ENCODE assay signal across 19 cellular contexts in the genomic region with DNA sequence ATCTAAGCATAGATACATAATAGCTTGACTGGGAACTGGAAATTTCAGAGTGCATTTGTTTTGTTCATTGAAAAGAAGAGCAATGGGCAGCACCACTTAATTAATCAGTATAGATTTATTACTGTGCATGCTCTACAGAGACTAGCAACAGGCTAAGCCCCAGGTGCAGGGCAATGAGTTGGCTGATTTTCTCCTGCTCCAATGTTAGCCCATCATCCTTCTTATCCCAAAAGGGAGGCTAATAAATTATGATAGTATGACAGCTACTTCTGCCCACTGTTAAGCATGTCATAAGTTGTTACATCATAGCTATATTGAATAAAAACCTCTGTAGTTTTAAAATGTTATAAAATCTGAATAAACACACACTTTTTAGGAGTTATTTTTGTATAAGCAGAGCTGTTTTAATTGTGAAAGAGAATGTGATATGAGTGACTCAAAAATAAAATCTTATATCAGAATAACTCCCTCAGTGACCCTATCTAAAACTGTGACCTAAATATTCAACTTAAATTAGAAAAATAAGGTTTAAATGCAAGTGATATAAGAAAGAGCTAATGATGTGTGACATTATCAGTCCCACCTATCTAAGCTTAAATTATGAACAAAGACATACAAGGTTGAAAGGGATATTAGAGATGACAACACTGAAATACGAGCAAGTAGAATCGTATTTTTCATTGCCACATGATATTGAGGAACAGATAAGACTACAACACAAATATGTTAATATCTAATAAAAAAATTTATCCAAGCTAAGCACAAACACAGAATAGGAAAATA.
A peak's percentile ranks its signal among the peaks of the same experiment; 100 is the strongest.
DNase-seq lines count a peak whose midpoint lies in the region; ATAC-seq, FAIRE-seq and TF ChIP-seq lines count a peak whose summit lies in the region.
"Had no signal": no experiment of that assay in that cellular context is flagged by ENCODE, and none has a peak within 500 bp of the region (broad histone marks: within the 10 kb centered on the region; RNA-seq: fewer than 3 reads in every experiment).

No MANE protein-coding gene starts in this region.

- H3K9me3 Mint-ChIP-seq in activated naive CD4-positive, alpha-beta T cell treated with anti-CD3 and anti-CD28 coated beads, Interleukin-2, amount 10 ng/mL, durations not matched to agents 7 days and 5 days: peaks cover 6% of the 10 kb centered on the region

- 0 out of 5 replicates have a peak, but pooled peaks cover 0 to 5% of the 10 kb centered on the region in 2 experiments for H3K4me1 ChIP-seq in K562 (replicated peaks in 1 of 2; ENCODE audit: control insufficient read depth in 2 of 2, insufficient read depth in 2 of 2, low read length in 2 of 2)

- TF ChIP-seq EP300 in K562 (IDR thresholded peaks at IDR 0.05; ENCODE audit: low read length): no peak

- WGBS in K562 (ENCODE audit: insufficient coverage, low coverage, missing lambda C conversion rate): 42% methylated on average over 2 of the region's 2 CpGs

- no peak overlapping the region for H3K4me2 ChIP-seq in K562 (ENCODE audit: insufficient read depth, low read length)

- no peak overlapping the region for H3K4me3 ChIP-seq in K562

- no peaks in the 10 kb centered on the region for H3K27me3 Mint-ChIP-seq in activated naive CD4-positive, alpha-beta T cell treated with anti-CD3 and anti-CD28 coated beads, Interleukin-2, amount 10 ng/mL, durations not matched to agents 7 days and 5 days
- H3K27me3 Mint-ChIP-seq: B cell; CD4-positive, CD25-positive, alpha-beta regulatory T cell; CD8-positive, alpha-beta memory T cell had no signal

- H3K36me3 ChIP-seq in K562 (ENCODE audit: control insufficient read depth, insufficient read depth, low read length): no peaks in the 10 kb centered on the region

- TF ChIP-seq RAD21 in K562 (CRISPR knock-in tag; conservative IDR thresholded peaks at IDR 0.05 in 1 of 2, IDR thresholded peaks at IDR 0.05 in 1 of 2): no peak

- no peak for FAIRE-seq in K562 (lab: Jason Lieb, UNC)
- FAIRE-seq: GM12891, HTR-8/SVneo had no signal

- POLR2A ChIA-PET in K562 (lab: Yijun Ruan, JAX): interaction anchor here (0.9 kb wide), 1 partner anchor 10 kb away, joined by 4 read pairs; no protein-coding TSS in a partner anchor

- H3K4me3 Mint-ChIP-seq in activated naive CD4-positive, alpha-beta T cell treated with anti-CD3 and anti-CD28 coated beads, Interleukin-2, amount 10 ng/mL, durations not matched to agents 7 days and 5 days: no peak overlapping the region
- H3K4me3 Mint-ChIP-seq: B cell; CD4-positive, CD25-positive, alpha-beta regulatory T cell; CD8-positive, alpha-beta memory T cell; HFFc6 had no signal

- in situ Hi-C loops in K562 (cut with MboI): no loop called here

- TF ChIP-seq CTCF in K562 (IDR thresholded peaks at IDR 0.05 in 2 of 3, conservative IDR thresholded peaks at IDR 0.05 in 1 of 3; ENCODE audit: insufficient read depth in 2 of 3, low read depth in 1 of 3, low read length in 3 of 3): no peak

- no peaks in the 10 kb centered on the region for H3K27me3 ChIP-seq in K562 (ENCODE audit: control insufficient read depth in 2 of 2, insufficient read depth in 2 of 2, low read length in 2 of 2)

- no peaks in the 10 kb centered on the region for H3K9me1 ChIP-seq in K562 (ENCODE audit: control insufficient read depth, insufficient read depth, low read length)

- H4K20me1 ChIP-seq in K562 (replicated peaks; ENCODE audit: control insufficient read depth, insufficient read depth, low read length): no peaks in the 10 kb centered on the region

- no peak for TF ChIP-seq POLR2A in K562 (conservative IDR thresholded peaks at IDR 0.05)

- H3K27ac ChIP-seq in K562 (ENCODE audit: extremely low read depth, low read depth, low read length): no peak overlapping the region

- peak; percentile 4 for DNase-seq in NCI-H82 (lab: John Stamatoyannopoulos, UW)
- DNase-seq in NCI-H82 treated with DMSO at 0.1 percent for 48 hours (lab: John Stamatoyannopoulos, UW; ENCODE audit: unreplicated experiment): no peak
- DNase-seq in SK-N-DZ (ENCODE audit: low spot score): peak; percentile 97
- DNase-seq in K562 (ENCODE audit: extremely low read depth in 1 of 4, low spot score in 3 of 4): no peak
- no peak for DNase-seq in activated naive CD4-positive, alpha-beta T cell treated with anti-CD3 and anti-CD28 coated beads, Interleukin-2, amount 10 ng/mL, durations not matched to agents 7 days and 5 days
- DNase-seq in DMS153 treated with DMSO at 0.1 percent for 48 hours (lab: John Stamatoyannopoulos, UW; ENCODE audit: unreplicated experiment): no peak
- DNase-seq: C1 segment of cervical spinal cord; CD4-positive, CD25-positive, alpha-beta regulatory T cell; CD8-positive, alpha-beta memory T cell; COR-L47; DMS 273 treated with DMSO at 0.1 percent for 48 hours; GOT3; H7; HFFc6; IMR-90 had no signal

- H3K9ac ChIP-seq in K562 (ENCODE audit: insufficient read depth in 1 of 2, low read depth in 2 of 2, low read length in 2 of 2): no peak overlapping the region

- H2AFZ ChIP-seq in K562 (ENCODE audit: low read depth, low read length): no peak overlapping the region

- H3K27ac Mint-ChIP-seq in activated naive CD4-positive, alpha-beta T cell treated with anti-CD3 and anti-CD28 coated beads, Interleukin-2, amount 10 ng/mL, durations not matched to agents 7 days and 5 days: no peak overlapping the region
- H3K27ac Mint-ChIP-seq: B cell; CD4-positive, CD25-positive, alpha-beta regulatory T cell; CD8-positive, alpha-beta memory T cell; HFFc6 had no signal

- CTCF ChIA-PET in K562 (lab: Yijun Ruan, JAX; ENCODE audit: low intra/inter-chr PET ratio): no interaction called here
- CTCF ChIA-PET in activated naive CD4-positive, alpha-beta T cell treated with anti-CD3 and anti-CD28 coated beads, Interleukin-2, amount 10 ng/mL, durations not matched to agents 7 days and 5 days (lab: Charles Lee): no interaction called here

- intact Hi-C loops in K562 (cut with micrococcal nuclease): no loop called here

- H3K36me3 Mint-ChIP-seq in activated naive CD4-positive, alpha-beta T cell treated with anti-CD3 and anti-CD28 coated beads, Interleukin-2, amount 10 ng/mL, durations not matched to agents 7 days and 5 days: no peaks in the 10 kb centered on the region
- H3K36me3 Mint-ChIP-seq: CD4-positive, CD25-positive, alpha-beta regulatory T cell; CD8-positive, alpha-beta memory T cell had no signal

- ATAC-seq in K562: no peak
- ATAC-seq: HCT116 had no signal

- H3K9me3 ChIP-seq in K562 (replicated peaks; ENCODE audit: control insufficient read depth, insufficient read depth, low read depth, low read length): peaks cover 1% of the 10 kb centered on the region; the same call in 1 of the 2 replicates

- no peaks in the 10 kb centered on the region for H3K4me1 Mint-ChIP-seq in activated naive CD4-positive, alpha-beta T cell treated with anti-CD3 and anti-CD28 coated beads, Interleukin-2, amount 10 ng/mL, durations not matched to agents 7 days and 5 days
- H3K4me1 Mint-ChIP-seq: B cell; CD4-positive, CD25-positive, alpha-beta regulatory T cell; CD8-positive, alpha-beta memory T cell had no signal

- no TSS peak for BruUV-seq in K562 (replicated peaks; lab: Mats Ljungman, UMichigan)

- no peaks in the 10 kb centered on the region for H3K79me2 ChIP-seq in K562 (ENCODE audit: control insufficient read depth, insufficient read depth, low read length)

TF ChIP-seq in K562, 482 proteins besides CTCF, POLR2A, EP300 and RAD21:
- TF ChIP-seq, protein P1, sequence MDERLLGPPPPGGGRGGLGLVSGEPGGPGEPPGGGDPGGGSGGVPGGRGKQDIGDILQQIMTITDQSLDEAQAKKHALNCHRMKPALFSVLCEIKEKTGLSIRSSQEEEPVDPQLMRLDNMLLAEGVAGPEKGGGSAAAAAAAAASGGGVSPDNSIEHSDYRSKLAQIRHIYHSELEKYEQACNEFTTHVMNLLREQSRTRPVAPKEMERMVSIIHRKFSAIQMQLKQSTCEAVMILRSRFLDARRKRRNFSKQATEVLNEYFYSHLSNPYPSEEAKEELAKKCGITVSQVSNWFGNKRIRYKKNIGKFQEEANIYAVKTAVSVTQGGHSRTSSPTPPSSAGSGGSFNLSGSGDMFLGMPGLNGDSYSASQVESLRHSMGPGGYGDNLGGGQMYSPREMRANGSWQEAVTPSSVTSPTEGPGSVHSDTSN (CRISPR knock-in tag; IDR thresholded peaks at IDR 0.05; ENCODE audit: low read depth): no peak
- TF ChIP-seq, protein P1 (tag; conservative IDR thresholded peaks at IDR 0.05; ENCODE audit: low read depth): peak; percentile 26; the same call in 1 of the 2 replicates
- TF ChIP-seq HDAC1 (IDR thresholded peaks at IDR 0.05): no peak
- TF ChIP-seq FOXM1 (IDR thresholded peaks at IDR 0.05; ENCODE audit: low read depth): no peak
- TF ChIP-seq FOXM1 (CRISPR knock-in tag; IDR thresholded peaks at IDR 0.05; ENCODE audit: low read depth): no peak
- peak; percentile 59 for TF ChIP-seq MEIS2 (IDR thresholded peaks at IDR 0.05; ENCODE audit: partially characterized antibody)

Comparison
In these comparisons a context has a peak if more than half of its experiments do, and no peak if none do; other contexts are left out.
1. DNase-seq: peak in NCI-H82 (single experiment) and SK-N-DZ (single experiment); none in NCI-H82 treated with DMSO at 0.1 percent for 48 hours (single experiment), K562 (0 of 4), activated naive CD4-positive, alpha-beta T cell treated with anti-CD3 and anti-CD28 coated beads, Interleukin-2, amount 10 ng/mL, durations not matched to agents 7 days and 5 days (single experiment) and DMS153 treated with DMSO at 0.1 percent for 48 hours (single experiment).